ENCODE assay signal across 1 cellular context in the genomic region with DNA sequence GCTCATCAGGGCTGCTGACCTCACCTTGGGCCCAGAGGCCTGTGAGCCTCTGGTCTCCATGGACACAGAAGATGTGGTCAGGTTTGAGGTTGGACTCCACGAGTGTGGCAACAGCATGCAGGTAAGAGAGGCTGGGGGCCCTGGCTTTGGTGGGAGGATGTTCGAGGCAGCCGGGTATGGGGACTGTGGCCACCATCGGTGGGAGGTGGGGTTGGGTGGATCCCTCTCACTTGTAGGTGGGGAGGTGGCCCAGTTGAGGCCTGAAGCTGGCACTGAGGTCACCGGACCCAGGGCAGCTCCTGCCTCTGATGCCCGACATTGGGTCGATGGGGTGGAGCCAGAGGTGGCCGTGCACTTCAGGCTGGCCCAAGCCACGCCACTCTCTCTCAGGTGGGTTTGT.
TF ChIP-seq lines count a peak whose summit lies in the region.

No MANE protein-coding gene starts in this region.

TF ChIP-seq in K562, 482 proteins besides CTCF, POLR2A, EP300 and RAD21:
- TF ChIP-seq LARP7 (IDR thresholded peaks at IDR 0.05), result no peak
- TF ChIP-seq BRCA1 (IDR thresholded peaks at IDR 0.05), result no peak
- 0 out of 2 replicates have a peak, but pooled peaks have one; percentile 26 for TF ChIP-seq BRCA1 (CRISPR knock-in tag; IDR thresholded peaks at IDR 0.05)
- TF ChIP-seq, protein P1, sequence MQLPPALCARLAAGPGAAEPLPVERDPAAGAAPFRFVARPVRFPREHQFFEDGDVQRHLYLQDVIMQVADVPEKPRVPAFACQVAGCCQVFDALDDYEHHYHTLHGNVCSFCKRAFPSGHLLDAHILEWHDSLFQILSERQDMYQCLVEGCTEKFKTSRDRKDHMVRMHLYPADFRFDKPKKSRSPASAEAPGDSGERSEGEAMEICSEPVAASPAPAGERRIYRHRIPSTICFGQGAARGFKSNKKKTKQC (CRISPR knock-in tag; IDR thresholded peaks at IDR 0.05), result no peak
- TF ChIP-seq WHSC1 (IDR thresholded peaks at IDR 0.05; ENCODE audit: low read length), result no peak
- TF ChIP-seq POLR2G (IDR thresholded peaks at IDR 0.05; ENCODE audit: low read depth, low read length), result peak; percentile 45; the same call in 1 of the 2 replicates
